ENCODE assay signal across 28 cellular contexts in the genomic region with DNA sequence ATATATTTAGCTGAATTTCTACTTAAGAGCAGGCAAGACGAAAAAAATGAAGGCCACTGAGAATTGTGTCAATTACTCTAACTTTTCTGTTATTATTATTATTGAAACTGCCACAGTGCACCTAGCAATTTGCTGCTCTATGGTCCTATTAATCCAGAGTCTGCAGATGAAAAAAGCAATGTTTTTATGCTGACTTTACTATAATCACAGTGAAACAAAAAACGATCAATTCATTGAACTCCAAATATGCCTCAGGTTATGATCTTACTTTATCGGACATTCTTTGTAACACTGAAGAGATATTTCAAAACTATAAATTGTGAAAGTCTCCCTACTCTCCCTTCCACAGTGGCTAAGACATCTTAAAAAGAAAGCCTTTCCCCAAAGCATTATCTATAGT.
"Had no signal": no experiment of that assay in that cellular context is flagged by ENCODE, and none has a peak within 500 bp of the region (broad histone marks: within the 10 kb centered on the region; RNA-seq: fewer than 3 reads in every experiment).

No MANE protein-coding gene starts in this region.

- DNase-seq: colonic mucosa; cortex of kidney; dermis blood vessel endothelial cell; dorsolateral prefrontal cortex; effector CD4-positive, alpha-beta T cell; effector CD8-positive, alpha-beta T cell; effector memory CD4-positive, alpha-beta T cell; effector memory CD8-positive, alpha-beta T cell; endodermal cell; erythroblast; esophagus squamous epithelium; foreskin fibroblast; foreskin keratinocyte; foreskin melanocyte; gastrocnemius medialis; glutamatergic neuron; head of caudate nucleus; heart left ventricle; heart right ventricle had no signal

- H3K36me3 ChIP-seq: colonic mucosa, esophagus muscularis mucosa, esophagus squamous epithelium, gastrocnemius medialis, gastroesophageal sphincter, heart left ventricle, heart right ventricle had no signal

- FAIRE-seq: colon, endometrium, endothelial cell of umbilical vein, frontal cortex had no signal

- H3K4me3 ChIP-seq: colonic mucosa, coronary artery, dorsolateral prefrontal cortex, esophagus muscularis mucosa, esophagus squamous epithelium, gastrocnemius medialis, gastroesophageal sphincter, heart left ventricle, heart right ventricle had no signal

- H3K4me1 ChIP-seq: colonic mucosa, esophagus muscularis mucosa, gastrocnemius medialis, gastroesophageal sphincter, heart left ventricle, heart right ventricle had no signal

- H3K27me3 ChIP-seq: colonic mucosa, dorsolateral prefrontal cortex, esophagus muscularis mucosa, gastrocnemius medialis, gastroesophageal sphincter, heart left ventricle had no signal

- H3K9me3 ChIP-seq: colonic mucosa, esophagus muscularis mucosa, esophagus squamous epithelium, gastrocnemius medialis, gastroesophageal sphincter, heart right ventricle had no signal

- ATAC-seq: effector memory CD8-positive, alpha-beta T cell; esophagus mucosa; foreskin keratinocyte; gastrocnemius medialis; gastroesophageal sphincter; heart left ventricle; heart right ventricle had no signal

- H3K27ac ChIP-seq: colonic mucosa, coronary artery, dorsolateral prefrontal cortex, epithelial cell of prostate, esophagus muscularis mucosa, esophagus squamous epithelium, foreskin keratinocyte, gastrocnemius medialis, gastroesophageal sphincter, heart left ventricle, heart right ventricle had no signal
